Comparison of ENCODE assay signal across 2 cellular contexts in genomic region chr2:47486858-47487497, GRCh38.
A peak's percentile ranks its signal among the peaks of the same experiment; 100 is the strongest.
TF ChIP-seq lines count a peak whose summit lies in the region.

No MANE protein-coding gene starts in this region.

TF ChIP-seq in IMR-90, 13 proteins besides CTCF, POLR2A, EP300 and RAD21 (continued from another document):
- no peak for TF ChIP-seq USF2 (IDR thresholded peaks at IDR 0.05; ENCODE audit: low read depth, low read length)
- no peak for TF ChIP-seq ELK1 (IDR thresholded peaks at IDR 0.05; ENCODE audit: borderline replicate concordance, low read depth, low read length)
- no peak for TF ChIP-seq FOS (IDR thresholded peaks at IDR 0.05; ENCODE audit: low read depth, low read length)
- no peak for TF ChIP-seq CEBPB (IDR thresholded peaks at IDR 0.05; ENCODE audit: low read depth, low read length)
- no peak for TF ChIP-seq MAZ (IDR thresholded peaks at IDR 0.05; ENCODE audit: borderline replicate concordance, low read depth, low read length)
- TF ChIP-seq RFX5 (IDR thresholded peaks at IDR 0.05; ENCODE audit: low read depth, low read length): no peak
- TF ChIP-seq MAFK (IDR thresholded peaks at IDR 0.05; ENCODE audit: low read depth, low read length): no peak
- TF ChIP-seq CHD1 (IDR thresholded peaks at IDR 0.05; ENCODE audit: low read depth, low read length): no peak
- TF ChIP-seq SMC3 (IDR thresholded peaks at IDR 0.05; ENCODE audit: low read depth, low read length): no peak
- no peak for TF ChIP-seq RCOR1 (IDR thresholded peaks at IDR 0.05; ENCODE audit: insufficient replicate concordance, low read length)
TF ChIP-seq in IMR-90: peak in this region for 0.

TF ChIP-seq in GM12878, 131 proteins besides CTCF, POLR2A, EP300 and RAD21 (continued from another document):
- TF ChIP-seq ZBTB4 (CRISPR knock-in tag; IDR thresholded peaks at IDR 0.05) (no peak), NR2F1 (conservative IDR thresholded peaks at IDR 0.05) (peak; percentile 81), RUNX3 (IDR thresholded peaks at IDR 0.05; ENCODE audit: low read length) (peak; percentile 85), POU2F2 (IDR thresholded peaks at IDR 0.05; ENCODE audit: borderline replicate concordance, low read depth, low read length) (0 out of 3 replicates have a peak, but pooled peaks have one; percentile 29), YY1 (IDR thresholded peaks at IDR 0.05; ENCODE audit: low read depth, low read length) (no peak), MTA2 (IDR thresholded peaks at IDR 0.05; ENCODE audit: low read depth) (peak; percentile 66), KLF5 (IDR thresholded peaks at IDR 0.05; ENCODE audit: partially characterized antibody) (no peak), E2F4 (IDR thresholded peaks at IDR 0.05; ENCODE audit: low read depth, low read length) (no peak), ZSCAN29 (IDR thresholded peaks at IDR 0.05) (no peak), CBX3 (IDR thresholded peaks at IDR 0.05; ENCODE audit: borderline replicate concordance, low read depth) (no peak), EGR1 (IDR thresholded peaks at IDR 0.05; ENCODE audit: borderline replicate concordance in 1 of 2, low read depth in 2 of 2, low read length in 2 of 2) (peak in 1 of 2 experiments; percentile 35; a peak in 1 of 3 replicates), YBX1 (IDR thresholded peaks at IDR 0.05) (no peak), RCOR1 (conservative IDR thresholded peaks at IDR 0.05; ENCODE audit: low read depth, low read length) (0 out of 2 replicates have a peak, but pooled peaks have one; percentile 30), KAT2A (conservative IDR thresholded peaks at IDR 0.05; ENCODE audit: control insufficient read depth, low read depth, low read length) (no peak), POLR2AphosphoS5 (IDR thresholded peaks at IDR 0.05; ENCODE audit: low read length) (no peak), PKNOX1 (IDR thresholded peaks at IDR 0.05) (peak; percentile 91), BCL11A (IDR thresholded peaks at IDR 0.05; ENCODE audit: low read depth, low read length) (peak; percentile 59; the same call in 1 of the 2 replicates), TCF12 (IDR thresholded peaks at IDR 0.05; ENCODE audit: low read depth, low read length) (no peak), MEF2A (IDR thresholded peaks at IDR 0.05; ENCODE audit: insufficient read depth, low read depth, low read length) (no peak), CREM (IDR thresholded peaks at IDR 0.05; ENCODE audit: low read depth) (no peak), ATF7 (IDR thresholded peaks at IDR 0.05; ENCODE audit: low read depth) (peak; percentile 55), HDAC2 (IDR thresholded peaks at IDR 0.05) (no peak), ETV6 (conservative IDR thresholded peaks at IDR 0.05 in 1 of 2, IDR thresholded peaks at IDR 0.05 in 1 of 2; ENCODE audit: borderline replicate concordance in 1 of 2, low read depth in 1 of 2) (peak in 1 of 2 experiments; percentile 92; a peak in 2 of 4 replicates), PAX5 (IDR thresholded peaks at IDR 0.05; ENCODE audit: borderline replicate concordance, low read depth, low read length) (peak; percentile 66; the same call in 1 of the 2 replicates), MAX (IDR thresholded peaks at IDR 0.05; ENCODE audit: low read depth, low read length) (no peak), DPF2 (IDR thresholded peaks at IDR 0.05) (peak; percentile 85), IKZF1 (conservative IDR thresholded peaks at IDR 0.05) (peak; percentile 84), PBX3 (IDR thresholded peaks at IDR 0.05; ENCODE audit: insufficient replicate concordance, low read depth, low read length) (peak; percentile 77), RELA (IDR thresholded peaks at IDR 0.05; ENCODE audit: borderline replicate concordance, partially characterized antibody) (no peak), EED (IDR thresholded peaks at IDR 0.05; ENCODE audit: low read depth) (peak; percentile 26; the same call in 1 of the 2 replicates), SPI1 (IDR thresholded peaks at IDR 0.05; ENCODE audit: borderline replicate concordance, insufficient read depth, low read depth, low read length) (peak; percentile 73), ZBTB40 (IDR thresholded peaks at IDR 0.05; ENCODE audit: borderline replicate concordance) (no peak), IKZF2 (IDR thresholded peaks at IDR 0.05) (peak; percentile 62 to 69; a peak in 3 of 4 replicates), SUZ12 (IDR thresholded peaks at IDR 0.05; ENCODE audit: unreplicated experiment) (no peak), PML (IDR thresholded peaks at IDR 0.05; ENCODE audit: low read length) (no peak), CREB1 (IDR thresholded peaks at IDR 0.05; ENCODE audit: low read depth) (no peak), JUNB (IDR thresholded peaks at IDR 0.05) (no peak), BMI1 (IDR thresholded peaks at IDR 0.05; ENCODE audit: borderline replicate concordance) (no peak), MTA3 (IDR thresholded peaks at IDR 0.05; ENCODE audit: borderline replicate concordance, low read length) (peak; percentile 42; the same call in 1 of the 2 replicates), ZBED1 (IDR thresholded peaks at IDR 0.05; ENCODE audit: borderline replicate concordance) (no peak), IRF5 (IDR thresholded peaks at IDR 0.05; ENCODE audit: borderline replicate concordance) (no peak), NKRF (conservative IDR thresholded peaks at IDR 0.05) (no peak)
